Comparison of ENCODE assay signal across 23 cellular contexts in genomic region chr17:7992516-7992915, GRCh38. TPM values are rescaled to one million over a fixed set of nuclear protein-coding genes. Genes with fewer than 3 reads are reported as not detected.
A peak's percentile ranks its signal among the peaks of the same experiment; 100 is the strongest.
DNase-seq lines count a peak whose midpoint lies in the region; ATAC-seq, FAIRE-seq and TF ChIP-seq lines count a peak whose summit lies in the region.
"Had no signal": no experiment of that assay in that cellular context is flagged by ENCODE, and none has a peak within 500 bp of the region (broad histone marks: within the 10 kb centered on the region; RNA-seq: fewer than 3 reads in every experiment).

No MANE protein-coding gene starts in this region.

- whole genome bisulfite sequencing in lower leg skin, 2 donors, result 79 to 83% methylated on average over 2 of the region's 2 CpGs
- WGBS in pancreas, 2 donors, result 76 to 80% methylated on average over 2 of the region's 2 CpGs

- POLR2A ChIA-PET in HCT116 (lab: Charles Lee), result no interaction called here
- POLR2A ChIA-PET in activated CD4-positive, alpha-beta T cell treated with anti-CD3 and anti-CD28 coated beads, Interleukin-2, amount 10 ng/mL, durations not matched to agents 7 days and 5 days (lab: Charles Lee), result no interaction called here

- TF ChIP-seq POLR2A in HCT116 (IDR thresholded peaks at IDR 0.05; ENCODE audit: borderline replicate concordance, extremely low read depth, insufficient read depth, insufficient read length) (no peak), lower leg skin (IDR thresholded peaks at IDR 0.05) (no peak)

- dilution Hi-C loops in keratinocyte (cut with MboI; ENCODE audit: extremely low pct_ligation_motif_present, low sequenced_read_pairs), result no loop called here

- H3K9me1 ChIP-seq in keratinocyte (ENCODE audit: control insufficient read depth, extremely low read depth, insufficient read depth, low read length), result no peaks in the 10 kb centered on the region

- H3K4me3 Mint-ChIP-seq in activated T-helper 17 cell treated with anti-CD3 and anti-CD28 coated beads, Interleukin-2, amount 50 U/mL, for 72 hours, result no peak overlapping the region
- no peak overlapping the region for H3K4me3 Mint-ChIP-seq in activated CD4-positive, alpha-beta T cell treated with anti-CD3 and anti-CD28 coated beads, Interleukin-2, amount 10 ng/mL, durations not matched to agents 7 days and 5 days
- H3K4me3 Mint-ChIP-seq: activated T-cell treated with anti-CD3 and anti-CD28 coated beads, Interleukin-2, amount 50 U/mL, for 24 hours had no signal

- H3K4me1 Mint-ChIP-seq in activated T-helper 17 cell treated with anti-CD3 and anti-CD28 coated beads, Interleukin-2, amount 50 U/mL, for 72 hours, result peaks cover 12% of the 10 kb centered on the region
- H3K4me1 Mint-ChIP-seq in activated CD4-positive, alpha-beta T cell treated with anti-CD3 and anti-CD28 coated beads, Interleukin-2, amount 10 ng/mL, durations not matched to agents 7 days and 5 days, result peaks cover 42% of the 10 kb centered on the region

- FAIRE-seq in keratinocyte (lab: Jason Lieb, UNC) (peak; percentile 77), pancreas (lab: Jason Lieb, UNC) (no peak)
- FAIRE-seq: D721Med had no signal

- peak overlapping the region; percentile 44 for H3K4me2 ChIP-seq in HCT116 (ENCODE audit: low read length)
- peak overlapping the region; percentile 37 for H3K4me2 ChIP-seq in keratinocyte (ENCODE audit: control insufficient read depth, extremely low read depth, insufficient read depth, low read depth, low read length)
- H3K4me2 ChIP-seq: hepatocyte had no signal

- no peaks in the 10 kb centered on the region for H3K9me2 ChIP-seq in HCT116 (ENCODE audit: insufficient read depth)

- H3K36me3 Mint-ChIP-seq in activated T-helper 17 cell treated with anti-CD3 and anti-CD28 coated beads, Interleukin-2, amount 50 U/mL, for 72 hours (ENCODE audit: low read depth), result no peaks in the 10 kb centered on the region
- no peaks in the 10 kb centered on the region for H3K36me3 Mint-ChIP-seq in activated CD4-positive, alpha-beta T cell treated with anti-CD3 and anti-CD28 coated beads, Interleukin-2, amount 10 ng/mL, durations not matched to agents 7 days and 5 days (ENCODE audit: low read depth)
- H3K36me3 Mint-ChIP-seq: naive thymus-derived CD4-positive, alpha-beta T cell had no signal

- TF ChIP-seq CTCF in HCT116 (IDR thresholded peaks at IDR 0.05 in 2 of 3, conservative IDR thresholded peaks at IDR 0.05 in 1 of 3; ENCODE audit: borderline replicate concordance in 1 of 3, insufficient read depth in 1 of 3, low read depth in 2 of 3, low read length in 2 of 3) (no peak), keratinocyte (optimal IDR thresholded peaks at IDR 0.05 in 1 of 3, IDR thresholded peaks at IDR 0.05 in 1 of 3, conservative IDR thresholded peaks at IDR 0.05 in 1 of 3; ENCODE audit: extremely low read depth in 1 of 3, insufficient read depth in 2 of 3, low read length in 3 of 3) (no peak), lower leg skin (IDR thresholded peaks at IDR 0.05) (no peak), pancreas (IDR thresholded peaks at IDR 0.05) (no peak)

- RAD21 ChIA-PET in HCT116 (lab: Charles Lee; ENCODE audit: low non-redundant PET in 1 of 2, low total read pairs in 2 of 2, uncharacterized antibody in 2 of 2, unreplicated experiment in 2 of 2), result no interaction called here

- peak overlapping the region; percentile 67 for H3K27ac Mint-ChIP-seq in activated T-helper 17 cell treated with anti-CD3 and anti-CD28 coated beads, Interleukin-2, amount 50 U/mL, for 72 hours
- H3K27ac Mint-ChIP-seq in activated CD4-positive, alpha-beta T cell treated with anti-CD3 and anti-CD28 coated beads, Interleukin-2, amount 10 ng/mL, durations not matched to agents 7 days and 5 days, result no peak overlapping the region
- H3K27ac Mint-ChIP-seq: activated T-cell treated with anti-CD3 and anti-CD28 coated beads, Interleukin-2, amount 50 U/mL, for 24 hours had no signal

- H2AFZ ChIP-seq in HCT116 (ENCODE audit: low read depth, low read length, poor library complexity, severe bottlenecking) (no peak overlapping the region), keratinocyte (ENCODE audit: control insufficient read depth, low read length) (no peak overlapping the region)
- H2AFZ ChIP-seq: hepatocyte had no signal

- H4K20me1 ChIP-seq in HCT116 (ENCODE audit: insufficient read depth) (no peaks in the 10 kb centered on the region), keratinocyte (ENCODE audit: control insufficient read depth, extremely low read depth, insufficient read depth, low read length) (no peaks in the 10 kb centered on the region)

- no TSS peak for BruUV-seq in HCT116 (replicated peaks; lab: Mats Ljungman, UMichigan)

- H3K9ac ChIP-seq in HCT116 (ENCODE audit: low read length) (no peak overlapping the region), keratinocyte (ENCODE audit: control insufficient read depth, extremely low read depth, insufficient read depth, low read length) (no peak overlapping the region)

- intact Hi-C loops in HCT116 (cut with micrococcal nuclease), result loop anchor here (5.0 kb wide), 2 partner anchors 50 to 250 kb away; no protein-coding TSS in a partner anchor
- intact Hi-C loops in lower leg skin (cut with DNase I; ENCODE audit: low total_unique reads), result loop anchor here (5.0 kb wide), 2 partner anchors 80 to 250 kb away; no protein-coding TSS in a partner anchor
- intact Hi-C loops in pancreas (cut with DNase I), result loop anchor here in 1 of 3 donors (5.0 kb wide), 1 partner anchor 80 kb away; no protein-coding TSS in a partner anchor

- peak; percentile 79 for DNase-seq in A172 (ENCODE audit: low spot score)
- DNase-seq in HCT116 (ENCODE audit: low read depth, low spot score), result no peak
- peak; percentile 96 for DNase-seq in keratinocyte (ENCODE audit: low read depth, low spot score)
- no peak for DNase-seq in stimulated activated CD8-positive, alpha-beta memory T cell treated with anti-CD3 and anti-CD28 coated beads, Interleukin-4, amount 100 ng/mL, for 48 hours
- no peak for DNase-seq in lower leg skin (ENCODE audit: low spot score in 2 of 2)
- DNase-seq in pancreas, result no peak
- DNase-seq in activated CD4-positive, alpha-beta T cell treated with anti-CD3 and anti-CD28 coated beads, Interleukin-2, amount 10 ng/mL, durations not matched to agents 7 days and 5 days, result no peak
- DNase-seq: activated CD4-positive, alpha-beta T cell treated with anti-CD3 and anti-CD28 coated beads, Interleukin-2, amount 50 U/mL, for 1 hour; activated T-cell treated with anti-CD3 and anti-CD28 coated beads, Interleukin-2, amount 50 U/mL, for 24 hours; amniotic stem cell; cortex of kidney; erythroblast; left ventricle myocardium superior; NCI-H2081; SHP77; stimulated activated CD4-positive, alpha-beta T cell treated with anti-CD3 and anti-CD28 coated beads, Interleukin-2, amount 100 ng/mL, for 48 hours; transverse colon had no signal

- H3K27me3 ChIP-seq in HCT116 (ENCODE audit: insufficient read depth, low read length) (no peaks in the 10 kb centered on the region), keratinocyte (ENCODE audit: control insufficient read depth, extremely low read depth, insufficient read depth, low read length) (no peaks in the 10 kb centered on the region), pancreas (no peaks in the 10 kb centered on the region)
- H3K27me3 ChIP-seq: hepatocyte, right atrium auricular region had no signal

- CTCF ChIA-PET in HCT116 (lab: Charles Lee), result interaction anchor here (0.9 kb wide), 1 partner anchor 80 kb away, joined by 3 read pairs; no protein-coding TSS in a partner anchor
- CTCF ChIA-PET in activated CD4-positive, alpha-beta T cell treated with anti-CD3 and anti-CD28 coated beads, Interleukin-2, amount 10 ng/mL, durations not matched to agents 7 days and 5 days (lab: Charles Lee), result interaction anchor here (1.7 kb wide), 1 partner anchor 155 kb away, joined by 3 read pairs; no protein-coding TSS in a partner anchor

- H3K4me1 ChIP-seq in HCT116 (ENCODE audit: control insufficient read depth in 1 of 2, insufficient read depth in 2 of 2, low read length in 2 of 2) (peaks cover 17 to 38% of the 10 kb centered on the region in 2 experiments), keratinocyte (ENCODE audit: control insufficient read depth, extremely low read depth, insufficient read depth, low read length) (peaks cover 17% of the 10 kb centered on the region), pancreas (no peaks in the 10 kb centered on the region)

- H3K36me3 ChIP-seq in HCT116 (ENCODE audit: control insufficient read depth in 1 of 2, insufficient read depth in 2 of 2, low read length in 2 of 2), result no peaks in the 10 kb centered on the region
- H3K36me3 ChIP-seq in keratinocyte (ENCODE audit: control insufficient read depth in 2 of 2, extremely low read depth in 1 of 2, insufficient read depth in 2 of 2, low read length in 2 of 2), result no peaks in the 10 kb centered on the region
- no peaks in the 10 kb centered on the region for H3K36me3 ChIP-seq in pancreas
- H3K36me3 ChIP-seq: right atrium auricular region, transverse colon had no signal

- no peaks in the 10 kb centered on the region for H3K9me3 Mint-ChIP-seq in activated T-helper 17 cell treated with anti-CD3 and anti-CD28 coated beads, Interleukin-2, amount 50 U/mL, for 72 hours
- no peaks in the 10 kb centered on the region for H3K9me3 Mint-ChIP-seq in activated CD4-positive, alpha-beta T cell treated with anti-CD3 and anti-CD28 coated beads, Interleukin-2, amount 10 ng/mL, durations not matched to agents 7 days and 5 days
- H3K9me3 Mint-ChIP-seq: activated T-cell treated with anti-CD3 and anti-CD28 coated beads, Interleukin-2, amount 50 U/mL, for 24 hours; naive thymus-derived CD4-positive, alpha-beta T cell had no signal

- no peak for TF ChIP-seq RAD21 in HCT116 (IDR thresholded peaks at IDR 0.05; ENCODE audit: low read depth)

- H3K27ac ChIP-seq in HCT116 (ENCODE audit: low read depth, low read length) (no peak overlapping the region), keratinocyte (ENCODE audit: control insufficient read depth, insufficient read depth, low read length) (peak overlapping the region; percentile 5), pancreas (no peak overlapping the region)
- H3K27ac ChIP-seq: hepatocyte, right atrium auricular region, transverse colon had no signal

- ATAC-seq in HCT116 (no peak), pancreas (no peak)
- no peak for ATAC-seq in activated T-helper 17 cell treated with anti-CD3 and anti-CD28 coated beads, Interleukin-2, amount 50 U/mL, for 72 hours (replicated peaks)
- ATAC-seq: left ventricle myocardium superior; naive thymus-derived CD4-positive, alpha-beta T cell had no signal

- no peaks in the 10 kb centered on the region for H3K9me3 ChIP-seq in HCT116 (ENCODE audit: control insufficient read depth in 1 of 2, insufficient read depth in 1 of 2, low read depth in 1 of 2, low read length in 2 of 2)
- H3K9me3 ChIP-seq in keratinocyte (ENCODE audit: control insufficient read depth, low read depth, low read length), result no peaks in the 10 kb centered on the region
- no peaks in the 10 kb centered on the region for H3K9me3 ChIP-seq in pancreas
- H3K9me3 ChIP-seq: right atrium auricular region, transverse colon had no signal

- H3K4me3 ChIP-seq in HCT116 (replicated peaks in 1 of 2; ENCODE audit: low read depth in 1 of 2, low read length in 2 of 2) (no peak overlapping the region), keratinocyte (ENCODE audit: control insufficient read depth in 2 of 3, extremely low read depth in 1 of 3, insufficient read depth in 2 of 3, low read depth in 1 of 3, low read length in 3 of 3) (no peak overlapping the region), lower leg skin (ENCODE audit: low read depth, poor library complexity, severe bottlenecking) (no peak overlapping the region), pancreas (no peak overlapping the region)
- H3K4me3 ChIP-seq: hepatocyte, right atrium auricular region, transverse colon had no signal

- no peaks in the 10 kb centered on the region for H3K27me3 Mint-ChIP-seq in activated T-helper 17 cell treated with anti-CD3 and anti-CD28 coated beads, Interleukin-2, amount 50 U/mL, for 72 hours
- H3K27me3 Mint-ChIP-seq in activated CD4-positive, alpha-beta T cell treated with anti-CD3 and anti-CD28 coated beads, Interleukin-2, amount 10 ng/mL, durations not matched to agents 7 days and 5 days, result peaks cover 9% of the 10 kb centered on the region

- no peaks in the 10 kb centered on the region for H3K79me2 ChIP-seq in HCT116 (ENCODE audit: insufficient read depth, low read length)
- no peaks in the 10 kb centered on the region for H3K79me2 ChIP-seq in keratinocyte (ENCODE audit: control insufficient read depth, insufficient read depth, low read length)
- H3K79me2 ChIP-seq: hepatocyte had no signal

RNA-seq across cellular contexts. Expression of gene GUCY2D, which starts 9.9 kb away (rescaled TPM):
- total RNA-seq in A172 (2014; rRNA removed; shearing (Covaris generic)), result not detected in 2 replicates
- 1.4 TPM for total RNA-seq in HCT116 (2021; ENCODE audit: unreplicated experiment)
- 1.1 and 2.9 TPM in 2 replicates for polyA plus RNA-seq in HCT116 (2012)
- total RNA-seq in activated T-helper 17 cell treated with anti-CD3 and anti-CD28 coated beads, Interleukin-2, amount 50 U/mL, for 72 hours, result under 1 TPM; 0.15 to 0.77 TPM
- polyA plus RNA-seq in keratinocyte, result 0.25 to 0.42 TPM in 2 of 3 replicates, not detected in the other
- not detected for polyA plus RNA-seq in keratinocyte (2011; ENCODE audit: low read depth)
- 0.01 TPM in 1 of 2 replicates, not detected in the other for polyA plus RNA-seq in keratinocyte (2011; cell fraction: cytosol; rRNA removed)
- polyA plus RNA-seq in keratinocyte (2011; cell fraction: nucleus; rRNA removed), result not detected in 2 replicates
- polyA plus RNA-seq in keratinocyte (2012; ENCODE audit: low replicate concordance), result 0.13 and 0.59 TPM in 2 replicates
- not detected in 3 replicates for polyA minus RNA-seq in keratinocyte
- polyA minus RNA-seq in keratinocyte (2011; cell fraction: cytosol; rRNA and poly(A)+ RNA removed), result not detected
- polyA minus RNA-seq in keratinocyte (2011; cell fraction: nucleus; rRNA and poly(A)+ RNA removed), result not detected in 2 replicates
- under 1 TPM in 1 of 4 donors, not detected in 3; 0.13 TPM for total RNA-seq in lower leg skin
- total RNA-seq in pancreas, result under 1 TPM in 4 of 6 donors, not detected in 2; 0.22 to 0.47 (median 0.28) TPM
- under 1 TPM; 0.02 to 0.04 TPM for polyA plus RNA-seq in pancreas
- total RNA-seq in activated CD4-positive, alpha-beta T cell treated with anti-CD3 and anti-CD28 coated beads, Interleukin-2, amount 10 ng/mL, durations not matched to agents 7 days and 5 days, result not detected
- total RNA-seq: A673, hepatocyte, left ventricle myocardium superior, right atrium auricular region had no signal

RNA-seq across cellular contexts. Expression of gene ALOX15B, which starts 46.3 kb away (rescaled TPM):
- total RNA-seq in A172 (2014; rRNA removed; shearing (Covaris generic)), result 0.14 TPM in 1 of 2 replicates, not detected in the other
- total RNA-seq in HCT116 (2021; ENCODE audit: unreplicated experiment) (0.30 TPM), lower leg skin (100 to 1,000 TPM in 1 of 4 donors, 10 to 100 TPM in 3; 13.9 to 116 (median 59.9) TPM), pancreas (1 to 10 TPM in 1 of 6 donors, under 1 TPM in 4, not detected in 1; 0.09 to 4.7 (median 0.37) TPM)
- polyA plus RNA-seq in HCT116 (2012), result 0.01 and 0.07 TPM in 2 replicates
- under 1 TPM in 1 of 2 donors, not detected in 1; 0.61 TPM for total RNA-seq in activated T-helper 17 cell treated with anti-CD3 and anti-CD28 coated beads, Interleukin-2, amount 50 U/mL, for 72 hours
- polyA plus RNA-seq in keratinocyte (29.7 to 56.5 TPM (median 31.9 TPM) in 3 replicates), pancreas (under 1 TPM; 0.05 to 0.19 TPM)
- polyA plus RNA-seq in keratinocyte (2011; ENCODE audit: low read depth), result 33.1 TPM
- polyA plus RNA-seq in keratinocyte (2011; cell fraction: cytosol; rRNA removed), result 33.5 and 59.6 TPM in 2 replicates
- polyA plus RNA-seq in keratinocyte (2011; cell fraction: nucleus; rRNA removed), result 58.5 and 90.2 TPM in 2 replicates
- 36.8 and 91.2 TPM in 2 replicates for polyA plus RNA-seq in keratinocyte (2012; ENCODE audit: low replicate concordance)
- 29.3 to 58.7 TPM (median 57.8 TPM) in 3 replicates for polyA minus RNA-seq in keratinocyte
- 41.8 TPM for polyA minus RNA-seq in keratinocyte (2011; cell fraction: cytosol; rRNA and poly(A)+ RNA removed)
- polyA minus RNA-seq in keratinocyte (2011; cell fraction: nucleus; rRNA and poly(A)+ RNA removed), result 34.5 and 48.1 TPM in 2 replicates
- not detected for total RNA-seq in activated CD4-positive, alpha-beta T cell treated with anti-CD3 and anti-CD28 coated beads, Interleukin-2, amount 10 ng/mL, durations not matched to agents 7 days and 5 days
- total RNA-seq: left ventricle myocardium superior had no signal
- polyA plus RNA-seq: naive thymus-derived CD4-positive, alpha-beta T cell had no signal

Comparison
In these comparisons a context has a peak if more than half of its experiments do, and no peak if none do; other contexts are left out.
1. DNase-seq: peak in A172 (single experiment) and keratinocyte (single experiment); none in HCT116 (single experiment), stimulated activated CD8-positive, alpha-beta memory T cell treated with anti-CD3 and anti-CD28 coated beads, Interleukin-4, amount 100 ng/mL, for 48 hours (single experiment), lower leg skin (0 of 2), pancreas (0 of 6) and activated CD4-positive, alpha-beta T cell treated with anti-CD3 and anti-CD28 coated beads, Interleukin-2, amount 10 ng/mL, durations not matched to agents 7 days and 5 days (single experiment).